Comparison of ENCODE assay signal across 1 cellular context in genomic region chr10:3496138-3496537, GRCh38.
TF ChIP-seq lines count a peak whose summit lies in the region.

No MANE protein-coding gene starts in this region.

TF ChIP-seq in GM23338, 12 proteins besides CTCF, POLR2A, EP300 and RAD21 (continued from another document):
- TF ChIP-seq STAT1 (IDR thresholded peaks at IDR 0.05; ENCODE audit: unreplicated experiment): no peak
